ENCODE assay signal across 8 cellular contexts in genomic region chr17:1724351-1724868, GRCh38. TPM values are rescaled to one million over a fixed set of nuclear protein-coding genes. Genes with fewer than 3 reads are reported as not detected.
DNase-seq lines count a peak whose midpoint lies in the region; ATAC-seq and TF ChIP-seq lines count a peak whose summit lies in the region.

TSS of gene WDR81 (plus strand) at chr17:1724704. CDS start at chr17:1724960, 256 bp downstream.

- H3K27ac Mint-ChIP-seq in activated T-helper 2 cell treated with anti-CD3 and anti-CD28 coated beads, Interferon-gamma antibody, Interleukin-2, Interleukin-4, amounts not matched to agents 10 μg/mL and 5 μg/mL and 100 μg/mL, durations not matched to agents 14 hours and 24 hours and 36 hours = peak within 1 kb of the TSS; percentile 63
- peak within 1 kb of the TSS; percentile 70 to 90 (median 85) for H3K27ac Mint-ChIP-seq in naive thymus-derived CD4-positive, alpha-beta T cell
- peak within 1 kb of the TSS; percentile 84 for H3K27ac Mint-ChIP-seq in stimulated activated effector memory CD8-positive, alpha-beta T cell treated with anti-CD3 and anti-CD28 coated beads, Interleukin-12 subunit alpha, Interleukin-12 subunit beta, amount 100 ng/mL, for 72 hours

- intact Hi-C loops in activated T-helper 2 cell treated with anti-CD3 and anti-CD28 coated beads, Interferon-gamma antibody, Interleukin-2, Interleukin-4, amounts not matched to agents 10 μg/mL and 5 μg/mL and 100 μg/mL, durations not matched to agents 14 hours and 24 hours and 36 hours (cut with micrococcal nuclease) = no loop called here
- intact Hi-C loops in naive thymus-derived CD4-positive, alpha-beta T cell (cut with micrococcal nuclease) = loop anchor here (1.0 to 5.0 kb wide), 5 partner anchors 8 to 104 kb away; partner anchors contain the start of genes RILP (in 1 of the 2), SERPINF1 (in 1 of the 2) and SMYD4 (in 1 of the 2)

- H3K9me3 ChIP-seq in naive thymus-derived CD4-positive, alpha-beta T cell (ENCODE audit: control insufficient read depth in 2 of 3, low read length in 3 of 3) = no peaks in the 10 kb centered on the region

- H3K36me3 ChIP-seq in naive thymus-derived CD4-positive, alpha-beta T cell (ENCODE audit: control insufficient read depth in 2 of 3, insufficient read depth in 3 of 3, low read length in 3 of 3) = peaks cover 0 to 25% (median 0%) of the 10 kb centered on the region in 3 experiments

- H3K27ac ChIP-seq in naive thymus-derived CD4-positive, alpha-beta T cell (ENCODE audit: low read depth, low read length) = peak within 1 kb of the TSS; percentile 79

- CTCF ChIA-PET in naive thymus-derived CD4-positive, alpha-beta T cell (lab: Charles Lee) = interaction anchor here (1.3 to 1.5 kb wide), 2 partner anchors 8 to 141 kb away, joined by 3 read pairs; no protein-coding TSS in a partner anchor

- TF ChIP-seq POLR2A in GM19193 (IDR thresholded peaks at IDR 0.05; ENCODE audit: extremely low read depth, insufficient read depth, insufficient read length) = peak; percentile 40

- peaks cover 14% of the 10 kb centered on the region for H3K36me3 Mint-ChIP-seq in activated T-helper 2 cell treated with anti-CD3 and anti-CD28 coated beads, Interferon-gamma antibody, Interleukin-2, Interleukin-4, amounts not matched to agents 10 μg/mL and 5 μg/mL and 100 μg/mL, durations not matched to agents 14 hours and 24 hours and 36 hours (ENCODE audit: low read depth)
- H3K36me3 Mint-ChIP-seq in naive thymus-derived CD4-positive, alpha-beta T cell = peaks cover 0 to 11% (median under 1%) of the 10 kb centered on the region in 5 donors
- peaks cover 16% of the 10 kb centered on the region for H3K36me3 Mint-ChIP-seq in stimulated activated effector memory CD8-positive, alpha-beta T cell treated with anti-CD3 and anti-CD28 coated beads, Interleukin-12 subunit alpha, Interleukin-12 subunit beta, amount 100 ng/mL, for 72 hours

- ATAC-seq in naive thymus-derived CD4-positive, alpha-beta T cell = peak; percentile 84
- peak; percentile 89 for ATAC-seq in stimulated activated effector memory CD8-positive, alpha-beta T cell treated with anti-CD3 and anti-CD28 coated beads, Interleukin-12 subunit alpha, Interleukin-12 subunit beta, amount 100 ng/mL, for 72 hours

- peak within 1 kb of the TSS; percentile 75 for H3K4me3 Mint-ChIP-seq in activated T-helper 2 cell treated with anti-CD3 and anti-CD28 coated beads, Interferon-gamma antibody, Interleukin-2, Interleukin-4, amounts not matched to agents 10 μg/mL and 5 μg/mL and 100 μg/mL, durations not matched to agents 14 hours and 24 hours and 36 hours (ENCODE audit: low read depth)
- peak within 1 kb of the TSS; percentile 75 to 87 (median 82) for H3K4me3 Mint-ChIP-seq in naive thymus-derived CD4-positive, alpha-beta T cell
- H3K4me3 Mint-ChIP-seq in stimulated activated effector memory CD8-positive, alpha-beta T cell treated with anti-CD3 and anti-CD28 coated beads, Interleukin-12 subunit alpha, Interleukin-12 subunit beta, amount 100 ng/mL, for 72 hours = peak within 1 kb of the TSS; percentile 73

- peaks cover 25 to 33% of the 10 kb centered on the region in 2 donors for H3K4me1 ChIP-seq in naive thymus-derived CD4-positive, alpha-beta T cell (ENCODE audit: control insufficient read depth in 2 of 2, insufficient read depth in 2 of 2, low read length in 2 of 2)

- H3K4me3 ChIP-seq in AG10803 (ENCODE audit: low read length) (peak within 1 kb of the TSS; percentile 63), fibroblast of mammary gland (ENCODE audit: control insufficient read depth, low read depth, low read length) (peak within 1 kb of the TSS; percentile 45)
- peak within 1 kb of the TSS; percentile 70 for H3K4me3 ChIP-seq in naive thymus-derived CD4-positive, alpha-beta T cell (ENCODE audit: low read length)

- peak; percentile 82 for DNase-seq in AG10803 (ENCODE audit: low read depth)
- peak in 72 of 76 experiments; percentile 29 to 88 (median 76) for DNase-seq in HUDEP-2 (lab: John Stamatoyannopoulos, UW; ENCODE audit: unreplicated experiment in 76 of 76)
- DNase-seq in RPMI8226 = peak; percentile 88
- peak; percentile 85 for DNase-seq in activated T-helper 2 cell treated with anti-CD3 and anti-CD28 coated beads, Interferon-gamma antibody, Interleukin-2, Interleukin-4, amounts not matched to agents 10 μg/mL and 5 μg/mL and 100 μg/mL, durations not matched to agents 14 hours and 24 hours and 36 hours (ENCODE audit: low spot score)
- peak; percentile 82 for DNase-seq in fibroblast of mammary gland (ENCODE audit: low read depth)
- peak; percentile 72 to 89 (median 80) for DNase-seq in naive thymus-derived CD4-positive, alpha-beta T cell
- DNase-seq in stimulated activated effector memory CD8-positive, alpha-beta T cell treated with anti-CD3 and anti-CD28 coated beads, Interleukin-12 subunit alpha, Interleukin-12 subunit beta, amount 100 ng/mL, for 72 hours (ENCODE audit: low spot score in 2 of 2) = peak; percentile 77 to 92

- H3K4me1 Mint-ChIP-seq in activated T-helper 2 cell treated with anti-CD3 and anti-CD28 coated beads, Interferon-gamma antibody, Interleukin-2, Interleukin-4, amounts not matched to agents 10 μg/mL and 5 μg/mL and 100 μg/mL, durations not matched to agents 14 hours and 24 hours and 36 hours (ENCODE audit: low read depth) = peaks cover 19% of the 10 kb centered on the region
- H3K4me1 Mint-ChIP-seq in naive thymus-derived CD4-positive, alpha-beta T cell = peaks cover 18 to 51% (median 37%) of the 10 kb centered on the region in 7 donors
- H3K4me1 Mint-ChIP-seq in stimulated activated effector memory CD8-positive, alpha-beta T cell treated with anti-CD3 and anti-CD28 coated beads, Interleukin-12 subunit alpha, Interleukin-12 subunit beta, amount 100 ng/mL, for 72 hours = peaks cover 38% of the 10 kb centered on the region

- no peak for TF ChIP-seq CTCF in AG10803 (conservative IDR thresholded peaks at IDR 0.05; ENCODE audit: low read length)
- no peak for TF ChIP-seq CTCF in fibroblast of mammary gland (conservative IDR thresholded peaks at IDR 0.05; ENCODE audit: control insufficient read depth, insufficient read depth, low read depth, low read length)

- H3K9me3 Mint-ChIP-seq in activated T-helper 2 cell treated with anti-CD3 and anti-CD28 coated beads, Interferon-gamma antibody, Interleukin-2, Interleukin-4, amounts not matched to agents 10 μg/mL and 5 μg/mL and 100 μg/mL, durations not matched to agents 14 hours and 24 hours and 36 hours = no peaks in the 10 kb centered on the region
- no peaks in the 10 kb centered on the region for H3K9me3 Mint-ChIP-seq in naive thymus-derived CD4-positive, alpha-beta T cell
- no peaks in the 10 kb centered on the region for H3K9me3 Mint-ChIP-seq in stimulated activated effector memory CD8-positive, alpha-beta T cell treated with anti-CD3 and anti-CD28 coated beads, Interleukin-12 subunit alpha, Interleukin-12 subunit beta, amount 100 ng/mL, for 72 hours

- H3K27me3 ChIP-seq in naive thymus-derived CD4-positive, alpha-beta T cell (ENCODE audit: control insufficient read depth in 2 of 2, insufficient read depth in 2 of 2, low read length in 2 of 2) = no peaks in the 10 kb centered on the region

- H3K27me3 Mint-ChIP-seq in activated T-helper 2 cell treated with anti-CD3 and anti-CD28 coated beads, Interferon-gamma antibody, Interleukin-2, Interleukin-4, amounts not matched to agents 10 μg/mL and 5 μg/mL and 100 μg/mL, durations not matched to agents 14 hours and 24 hours and 36 hours (ENCODE audit: low read depth) = no peaks in the 10 kb centered on the region
- no peaks in the 10 kb centered on the region for H3K27me3 Mint-ChIP-seq in naive thymus-derived CD4-positive, alpha-beta T cell

- POLR2A ChIA-PET in naive thymus-derived CD4-positive, alpha-beta T cell (lab: Charles Lee) = interaction anchor here (0.6 to 3.8 kb wide), 8 partner anchors 8 to 580 kb away, joined by 3 to 22 read pairs (median 4); partner anchors contain the start of genes RILP and SERPINF1

RNA-seq across cellular contexts. Expression of gene WDR81, which starts in this region (rescaled TPM):
- 16.9 and 17.3 TPM in 2 replicates for total RNA-seq in activated T-helper 2 cell treated with anti-CD3 and anti-CD28 coated beads, Interferon-gamma antibody, Interleukin-2, Interleukin-4, amounts not matched to agents 10 μg/mL and 5 μg/mL and 100 μg/mL, durations not matched to agents 14 hours and 24 hours and 36 hours
- 10 to 100 TPM; 30.7 to 55.1 (median 38.3) TPM for total RNA-seq in naive thymus-derived CD4-positive, alpha-beta T cell
- 10 to 100 TPM in 1 of 2 donors, 1 to 10 TPM in 1; 9.8 to 25.5 TPM for polyA plus RNA-seq in naive thymus-derived CD4-positive, alpha-beta T cell

Comparison
In these comparisons a context has a peak if more than half of its experiments do, and no peak if none do; other contexts are left out.
1. Peak in every context shown above with its lines: DNase-seq, ATAC-seq, H3K4me3 ChIP-seq and H3K27ac ChIP-seq.